Comparison of ENCODE assay signal across 25 cellular contexts in genomic region chr2:175097297-175097696, GRCh38.
DNase-seq lines count a peak whose midpoint lies in the region; ATAC-seq, FAIRE-seq and TF ChIP-seq lines count a peak whose summit lies in the region.
"Had no signal": no experiment of that assay in that cellular context is flagged by ENCODE, and none has a peak within 500 bp of the region (broad histone marks: within the 10 kb centered on the region; RNA-seq: fewer than 3 reads in every experiment).

No MANE protein-coding gene starts in this region.

- H3F3A ChIP-seq in neural progenitor cell (ENCODE audit: low read depth) = peaks cover 4% of the 10 kb centered on the region

- CTCF ChIA-PET in HepG2 (lab: Yijun Ruan, JAX; ENCODE audit: low intra/inter-chr PET ratio, low total read pairs) = no interaction called here

- no peak for TF ChIP-seq CTCF in HepG2 (CRISPR knock-in tag; IDR thresholded peaks at IDR 0.05)
- TF ChIP-seq CTCF in right lobe of liver (IDR thresholded peaks at IDR 0.05) = no peak
- no peak for TF ChIP-seq CTCF in VCaP (conservative IDR thresholded peaks at IDR 0.05)
- no peak for TF ChIP-seq CTCF in fibroblast of pulmonary artery (IDR thresholded peaks at IDR 0.05; ENCODE audit: low read length, missing control alignments)
- no peak for TF ChIP-seq CTCF in neural progenitor cell (IDR thresholded peaks at IDR 0.05)

- intact Hi-C loops in HepG2 (cut with micrococcal nuclease; ENCODE audit: unreplicated experiment) (no loop called here), right lobe of liver (cut with DNase I) (no loop called here)

- H3K36me3 Mint-ChIP-seq in neural progenitor cell = peaks cover 37% of the 10 kb centered on the region

- TF ChIP-seq RAD21 in HepG2 (CRISPR knock-in tag; IDR thresholded peaks at IDR 0.05) = no peak

- H3K9me3 ChIP-seq in HepG2 (ENCODE audit: low read length) (no peaks in the 10 kb centered on the region), right lobe of liver (no peaks in the 10 kb centered on the region), neural progenitor cell (ENCODE audit: low read depth) (no peaks in the 10 kb centered on the region)
- H3K9me3 ChIP-seq: A549, gastroesophageal sphincter, spleen had no signal

- H3K4me1 Mint-ChIP-seq in neural progenitor cell = no peaks in the 10 kb centered on the region
- H3K4me1 Mint-ChIP-seq: activated CD4-positive, alpha-beta T cell treated with anti-CD3 and anti-CD28 coated beads, Interleukin-2, amount 10 ng/mL, durations not matched to agents 7 days and 5 days; activated naive CD8-positive, alpha-beta T cell treated with anti-CD3 and anti-CD28 coated beads, Interleukin-2, amount 50 U/mL, for 24 hours; immature natural killer cell; mesothelial cell of epicardium; stimulated activated naive CD8-positive, alpha-beta T cell treated with anti-CD3 and anti-CD28 coated beads, Interleukin-15, amount 100 ng/mL, for 72 hours had no signal

- H3K4me2 ChIP-seq in HepG2 (ENCODE audit: low read depth, low read length) = no peak overlapping the region
- H3K4me2 ChIP-seq in neural progenitor cell = no peak overlapping the region
- H3K4me2 ChIP-seq: A549 had no signal

- TF ChIP-seq EP300 in HepG2 (IDR thresholded peaks at IDR 0.05; ENCODE audit: low read depth in 2 of 2, low read length in 2 of 2) = no peak
- no peak for TF ChIP-seq EP300 in HepG2 (CRISPR knock-in tag; IDR thresholded peaks at IDR 0.05; ENCODE audit: borderline replicate concordance)

- POLR2A ChIA-PET in HepG2 (lab: Yijun Ruan, JAX) = no interaction called here

- H4K20me1 ChIP-seq in HepG2 (ENCODE audit: insufficient read depth, low read length) = no peaks in the 10 kb centered on the region; the same call in 1 of the 2 replicates
- H4K20me1 ChIP-seq in neural progenitor cell (ENCODE audit: low read depth) = peaks cover 6% of the 10 kb centered on the region

- H3K4me3 Mint-ChIP-seq in neural progenitor cell = no peak overlapping the region
- H3K4me3 Mint-ChIP-seq: activated CD4-positive, alpha-beta T cell treated with anti-CD3 and anti-CD28 coated beads, Interleukin-2, amount 10 ng/mL, durations not matched to agents 7 days and 5 days; activated naive CD8-positive, alpha-beta T cell treated with anti-CD3 and anti-CD28 coated beads, Interleukin-2, amount 50 U/mL, for 24 hours; activated T-cell treated with anti-CD3 and anti-CD28 coated beads, Interleukin-2, amount 50 U/mL, for 4 hours; immature natural killer cell; mesothelial cell of epicardium; stimulated activated naive CD8-positive, alpha-beta T cell treated with anti-CD3 and anti-CD28 coated beads, Interleukin-15, amount 100 ng/mL, for 72 hours; T-helper 1 cell treated with Interleukin-12 subunit alpha and Interleukin-12 subunit beta and Interleukin-4 antibody, amounts not matched to agents 30 μg/mL and 1 μg/mL, for 36 hours had no signal

- H3K27me3 ChIP-seq in HepG2 (ENCODE audit: control insufficient read depth in 1 of 2, insufficient read depth in 2 of 2, low read length in 2 of 2) (no peaks in the 10 kb centered on the region), right lobe of liver (no peaks in the 10 kb centered on the region), neural progenitor cell (no peaks in the 10 kb centered on the region)
- H3K27me3 ChIP-seq: dorsolateral prefrontal cortex, gastroesophageal sphincter, spleen had no signal

- H3K27ac ChIP-seq in HepG2 (ENCODE audit: extremely low read length, insufficient read depth, low read length) = no peak overlapping the region
- no peak overlapping the region for H3K27ac ChIP-seq in right lobe of liver
- peak overlapping the region; percentile 63 for H3K27ac ChIP-seq in VCaP
- no peak overlapping the region for H3K27ac ChIP-seq in neural progenitor cell
- H3K27ac ChIP-seq: A549, dorsolateral prefrontal cortex, gastroesophageal sphincter, spleen had no signal

- ATAC-seq in HepG2 = no peak
- no peak for ATAC-seq in right lobe of liver
- ATAC-seq in GM18498 (IDR thresholded peaks at IDR 0.05; ENCODE audit: unreplicated experiment) = no peak
- ATAC-seq in HG03442 (IDR thresholded peaks at IDR 0.05; ENCODE audit: unreplicated experiment) = no peak
- ATAC-seq: A549; activated naive CD8-positive, alpha-beta T cell treated with anti-CD3 and anti-CD28 coated beads, Interleukin-2, amount 50 U/mL, for 24 hours; activated T-cell treated with anti-CD3 and anti-CD28 coated beads, Interleukin-2, amount 50 U/mL, for 4 hours; gastroesophageal sphincter; stimulated activated naive CD8-positive, alpha-beta T cell treated with anti-CD3 and anti-CD28 coated beads, Interleukin-15, amount 100 ng/mL, for 72 hours had no signal

- no peaks in the 10 kb centered on the region for H3K4me1 ChIP-seq in HepG2 (ENCODE audit: insufficient read depth, low read length)
- H3K4me1 ChIP-seq in right lobe of liver = no peaks in the 10 kb centered on the region
- no peaks in the 10 kb centered on the region for H3K4me1 ChIP-seq in neural progenitor cell
- H3K4me1 ChIP-seq: A549, spleen had no signal

- no peak for DNase-seq in HepG2 (ENCODE audit: low spot score)
- DNase-seq in right lobe of liver = no peak
- peak; percentile 42 for DNase-seq in fibroblast of pulmonary artery (ENCODE audit: low read depth)
- DNase-seq in stromal cell of bone marrow (ENCODE audit: low read depth) = peak; percentile 84
- DNase-seq in neural progenitor cell (ENCODE audit: low spot score) = no peak
- DNase-seq: activated CD4-positive, alpha-beta T cell treated with anti-CD3 and anti-CD28 coated beads, Interleukin-2, amount 10 ng/mL, durations not matched to agents 7 days and 5 days; activated naive CD8-positive, alpha-beta T cell treated with anti-CD3 and anti-CD28 coated beads, Interleukin-2, amount 50 U/mL, for 24 hours; activated T-cell treated with anti-CD3 and anti-CD28 coated beads, Interleukin-2, amount 50 U/mL, for 4 hours; COR-L47; dorsolateral prefrontal cortex; GOT3; immature natural killer cell; KG1; NCI-H187 treated with DMSO at 0.1 percent for 48 hours; NCI-H82; RPMI8226; spleen; stimulated activated naive CD8-positive, alpha-beta T cell treated with anti-CD3 and anti-CD28 coated beads, Interleukin-15, amount 100 ng/mL, for 72 hours had no signal

- no peak overlapping the region for H3K9ac ChIP-seq in HepG2 (ENCODE audit: insufficient read depth, low read depth, low read length)
- H3K9ac ChIP-seq in neural progenitor cell = no peak overlapping the region

- WGBS in HepG2 (ENCODE audit: low lambda C conversion rate) = 97% methylated on average over 5 of the region's 5 CpGs
- WGBS in right lobe of liver (ENCODE audit: insufficient coverage, low coverage, low lambda C conversion rate, missing lambda C conversion rate) = 90% methylated on average over 5 of the region's 5 CpGs

- in situ Hi-C loops in HepG2 (cut with HindIII; ENCODE audit: extremely low pct_ligation_motif_present, low pct_unique_long_range_greater_than_20kb) = no loop called here

- TF ChIP-seq POLR2A in HepG2 (IDR thresholded peaks at IDR 0.05; ENCODE audit: insufficient read depth in 1 of 2, low read depth in 2 of 2, low read length in 2 of 2) (no peak), right lobe of liver (IDR thresholded peaks at IDR 0.05) (no peak)

- H2AFZ ChIP-seq in HepG2 (ENCODE audit: low read length) = no peak overlapping the region
- no peak overlapping the region for H2AFZ ChIP-seq in neural progenitor cell (replicated peaks)

- no peaks in the 10 kb centered on the region for H3K9me3 Mint-ChIP-seq in neural progenitor cell
- H3K9me3 Mint-ChIP-seq: activated CD4-positive, alpha-beta T cell treated with anti-CD3 and anti-CD28 coated beads, Interleukin-2, amount 10 ng/mL, durations not matched to agents 7 days and 5 days; activated naive CD8-positive, alpha-beta T cell treated with anti-CD3 and anti-CD28 coated beads, Interleukin-2, amount 50 U/mL, for 24 hours; activated T-cell treated with anti-CD3 and anti-CD28 coated beads, Interleukin-2, amount 50 U/mL, for 4 hours; immature natural killer cell; stimulated activated naive CD8-positive, alpha-beta T cell treated with anti-CD3 and anti-CD28 coated beads, Interleukin-15, amount 100 ng/mL, for 72 hours; T-helper 1 cell treated with Interleukin-12 subunit alpha and Interleukin-12 subunit beta and Interleukin-4 antibody, amounts not matched to agents 30 μg/mL and 1 μg/mL, for 36 hours had no signal

- no peaks in the 10 kb centered on the region for H3K79me2 ChIP-seq in HepG2 (ENCODE audit: insufficient read depth, low read length)
- peaks cover 7% of the 10 kb centered on the region for H3K79me2 ChIP-seq in neural progenitor cell (ENCODE audit: low read depth)

- H3K27ac Mint-ChIP-seq in neural progenitor cell = no peak overlapping the region
- H3K27ac Mint-ChIP-seq: activated CD4-positive, alpha-beta T cell treated with anti-CD3 and anti-CD28 coated beads, Interleukin-2, amount 10 ng/mL, durations not matched to agents 7 days and 5 days; activated naive CD8-positive, alpha-beta T cell treated with anti-CD3 and anti-CD28 coated beads, Interleukin-2, amount 50 U/mL, for 24 hours; mesothelial cell of epicardium; stimulated activated naive CD8-positive, alpha-beta T cell treated with anti-CD3 and anti-CD28 coated beads, Interleukin-15, amount 100 ng/mL, for 72 hours; T-helper 1 cell treated with Interleukin-12 subunit alpha and Interleukin-12 subunit beta and Interleukin-4 antibody, amounts not matched to agents 30 μg/mL and 1 μg/mL, for 36 hours had no signal

- BruUV-seq in HepG2 (replicated peaks; lab: Mats Ljungman, UMichigan) = no TSS peak

- H3K27me3 Mint-ChIP-seq in neural progenitor cell (ENCODE audit: insufficient read depth, low read depth) = no peaks in the 10 kb centered on the region
- H3K27me3 Mint-ChIP-seq: activated CD4-positive, alpha-beta T cell treated with anti-CD3 and anti-CD28 coated beads, Interleukin-2, amount 10 ng/mL, durations not matched to agents 7 days and 5 days; activated naive CD8-positive, alpha-beta T cell treated with anti-CD3 and anti-CD28 coated beads, Interleukin-2, amount 50 U/mL, for 24 hours; stimulated activated naive CD8-positive, alpha-beta T cell treated with anti-CD3 and anti-CD28 coated beads, Interleukin-15, amount 100 ng/mL, for 72 hours had no signal

- no peak for FAIRE-seq in HepG2 (lab: Jason Lieb, UNC)
- FAIRE-seq: A549 had no signal

- H3K36me3 ChIP-seq in HepG2 (replicated peaks in 1 of 2; ENCODE audit: control insufficient read depth in 1 of 2, insufficient read depth in 2 of 2, low read length in 2 of 2) (peaks cover 17 to 61% of the 10 kb centered on the region in 2 experiments), right lobe of liver (peaks cover 0 to 28% (median 7%) of the 10 kb centered on the region in 4 donors), neural progenitor cell (peaks cover 47% of the 10 kb centered on the region)

- H3K4me3 ChIP-seq in HepG2 (replicated peaks in 1 of 3; ENCODE audit: insufficient read depth in 1 of 3, low read depth in 2 of 3, low read length in 3 of 3) = no peak overlapping the region
- no peak overlapping the region for H3K4me3 ChIP-seq in right lobe of liver
- H3K4me3 ChIP-seq in fibroblast of pulmonary artery (replicated peaks; ENCODE audit: low read depth, low read length) = no peak overlapping the region
- H3K4me3 ChIP-seq in neural progenitor cell = no peak overlapping the region
- H3K4me3 ChIP-seq: A549, dorsolateral prefrontal cortex, gastroesophageal sphincter, spleen had no signal

Comparison
In these comparisons a context has a peak if more than half of its experiments do, and no peak if none do; other contexts are left out.
1. DNase-seq: peak in fibroblast of pulmonary artery (single experiment) and stromal cell of bone marrow (single experiment); none in HepG2 (single experiment), right lobe of liver (0 of 3) and neural progenitor cell (single experiment).